In genomic region chr22:22897947-22898346, GRCh38 we compare ENCODE assay signal across 1 cellular context.
A peak's percentile ranks its signal among the peaks of the same experiment; 100 is the strongest.
TF ChIP-seq lines count a peak whose summit lies in the region.

No MANE protein-coding gene starts in this region.

TF ChIP-seq in K562, 482 proteins besides CTCF, POLR2A, EP300 and RAD21 (continued from another document):
- TF ChIP-seq, protein P1, sequence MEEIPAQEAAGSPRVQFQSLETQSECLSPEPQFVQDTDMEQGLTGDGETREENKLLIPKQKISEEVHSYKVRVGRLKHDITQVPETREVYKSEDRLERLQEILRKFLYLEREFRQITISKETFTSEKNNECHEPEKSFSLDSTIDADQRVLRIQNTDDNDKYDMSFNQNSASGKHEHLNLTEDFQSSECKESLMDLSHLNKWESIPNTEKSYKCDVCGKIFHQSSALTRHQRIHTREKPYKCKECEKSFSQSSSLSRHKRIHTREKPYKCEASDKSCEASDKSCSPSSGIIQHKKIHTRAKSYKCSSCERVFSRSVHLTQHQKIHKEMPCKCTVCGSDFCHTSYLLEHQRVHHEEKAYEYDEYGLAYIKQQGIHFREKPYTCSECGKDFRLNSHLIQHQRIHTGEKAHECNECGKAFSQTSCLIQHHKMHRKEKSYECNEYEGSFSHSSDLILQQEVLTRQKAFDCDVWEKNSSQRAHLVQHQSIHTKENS (CRISPR knock-in tag; IDR thresholded peaks at IDR 0.05): no peak
- TF ChIP-seq PBX2 (CRISPR knock-in tag; IDR thresholded peaks at IDR 0.05; ENCODE audit: low read depth) (peak; percentile 42), PBX2 (tag; conservative IDR thresholded peaks at IDR 0.05; ENCODE audit: low read depth) (no peak)
- TF ChIP-seq, protein P2, sequence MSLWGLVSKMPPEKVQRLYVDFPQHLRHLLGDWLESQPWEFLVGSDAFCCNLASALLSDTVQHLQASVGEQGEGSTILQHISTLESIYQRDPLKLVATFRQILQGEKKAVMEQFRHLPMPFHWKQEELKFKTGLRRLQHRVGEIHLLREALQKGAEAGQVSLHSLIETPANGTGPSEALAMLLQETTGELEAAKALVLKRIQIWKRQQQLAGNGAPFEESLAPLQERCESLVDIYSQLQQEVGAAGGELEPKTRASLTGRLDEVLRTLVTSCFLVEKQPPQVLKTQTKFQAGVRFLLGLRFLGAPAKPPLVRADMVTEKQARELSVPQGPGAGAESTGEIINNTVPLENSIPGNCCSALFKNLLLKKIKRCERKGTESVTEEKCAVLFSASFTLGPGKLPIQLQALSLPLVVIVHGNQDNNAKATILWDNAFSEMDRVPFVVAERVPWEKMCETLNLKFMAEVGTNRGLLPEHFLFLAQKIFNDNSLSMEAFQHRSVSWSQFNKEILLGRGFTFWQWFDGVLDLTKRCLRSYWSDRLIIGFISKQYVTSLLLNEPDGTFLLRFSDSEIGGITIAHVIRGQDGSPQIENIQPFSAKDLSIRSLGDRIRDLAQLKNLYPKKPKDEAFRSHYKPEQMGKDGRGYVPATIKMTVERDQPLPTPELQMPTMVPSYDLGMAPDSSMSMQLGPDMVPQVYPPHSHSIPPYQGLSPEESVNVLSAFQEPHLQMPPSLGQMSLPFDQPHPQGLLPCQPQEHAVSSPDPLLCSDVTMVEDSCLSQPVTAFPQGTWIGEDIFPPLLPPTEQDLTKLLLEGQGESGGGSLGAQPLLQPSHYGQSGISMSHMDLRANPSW (CRISPR knock-in tag; IDR thresholded peaks at IDR 0.05): 0 out of 2 replicates have a peak, but pooled peaks have one; percentile 56
- TF ChIP-seq, protein P3, sequence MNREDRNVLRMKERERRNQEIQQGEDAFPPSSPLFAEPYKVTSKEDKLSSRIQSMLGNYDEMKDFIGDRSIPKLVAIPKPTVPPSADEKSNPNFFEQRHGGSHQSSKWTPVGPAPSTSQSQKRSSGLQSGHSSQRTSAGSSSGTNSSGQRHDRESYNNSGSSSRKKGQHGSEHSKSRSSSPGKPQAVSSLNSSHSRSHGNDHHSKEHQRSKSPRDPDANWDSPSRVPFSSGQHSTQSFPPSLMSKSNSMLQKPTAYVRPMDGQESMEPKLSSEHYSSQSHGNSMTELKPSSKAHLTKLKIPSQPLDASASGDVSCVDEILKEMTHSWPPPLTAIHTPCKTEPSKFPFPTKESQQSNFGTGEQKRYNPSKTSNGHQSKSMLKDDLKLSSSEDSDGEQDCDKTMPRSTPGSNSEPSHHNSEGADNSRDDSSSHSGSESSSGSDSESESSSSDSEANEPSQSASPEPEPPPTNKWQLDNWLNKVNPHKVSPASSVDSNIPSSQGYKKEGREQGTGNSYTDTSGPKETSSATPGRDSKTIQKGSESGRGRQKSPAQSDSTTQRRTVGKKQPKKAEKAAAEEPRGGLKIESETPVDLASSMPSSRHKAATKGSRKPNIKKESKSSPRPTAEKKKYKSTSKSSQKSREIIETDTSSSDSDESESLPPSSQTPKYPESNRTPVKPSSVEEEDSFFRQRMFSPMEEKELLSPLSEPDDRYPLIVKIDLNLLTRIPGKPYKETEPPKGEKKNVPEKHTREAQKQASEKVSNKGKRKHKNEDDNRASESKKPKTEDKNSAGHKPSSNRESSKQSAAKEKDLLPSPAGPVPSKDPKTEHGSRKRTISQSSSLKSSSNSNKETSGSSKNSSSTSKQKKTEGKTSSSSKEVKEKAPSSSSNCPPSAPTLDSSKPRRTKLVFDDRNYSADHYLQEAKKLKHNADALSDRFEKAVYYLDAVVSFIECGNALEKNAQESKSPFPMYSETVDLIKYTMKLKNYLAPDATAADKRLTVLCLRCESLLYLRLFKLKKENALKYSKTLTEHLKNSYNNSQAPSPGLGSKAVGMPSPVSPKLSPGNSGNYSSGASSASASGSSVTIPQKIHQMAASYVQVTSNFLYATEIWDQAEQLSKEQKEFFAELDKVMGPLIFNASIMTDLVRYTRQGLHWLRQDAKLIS (CRISPR knock-in tag; IDR thresholded peaks at IDR 0.05): peak; percentile 31; the same call in 1 of the 2 replicates
